In the genomic region with DNA sequence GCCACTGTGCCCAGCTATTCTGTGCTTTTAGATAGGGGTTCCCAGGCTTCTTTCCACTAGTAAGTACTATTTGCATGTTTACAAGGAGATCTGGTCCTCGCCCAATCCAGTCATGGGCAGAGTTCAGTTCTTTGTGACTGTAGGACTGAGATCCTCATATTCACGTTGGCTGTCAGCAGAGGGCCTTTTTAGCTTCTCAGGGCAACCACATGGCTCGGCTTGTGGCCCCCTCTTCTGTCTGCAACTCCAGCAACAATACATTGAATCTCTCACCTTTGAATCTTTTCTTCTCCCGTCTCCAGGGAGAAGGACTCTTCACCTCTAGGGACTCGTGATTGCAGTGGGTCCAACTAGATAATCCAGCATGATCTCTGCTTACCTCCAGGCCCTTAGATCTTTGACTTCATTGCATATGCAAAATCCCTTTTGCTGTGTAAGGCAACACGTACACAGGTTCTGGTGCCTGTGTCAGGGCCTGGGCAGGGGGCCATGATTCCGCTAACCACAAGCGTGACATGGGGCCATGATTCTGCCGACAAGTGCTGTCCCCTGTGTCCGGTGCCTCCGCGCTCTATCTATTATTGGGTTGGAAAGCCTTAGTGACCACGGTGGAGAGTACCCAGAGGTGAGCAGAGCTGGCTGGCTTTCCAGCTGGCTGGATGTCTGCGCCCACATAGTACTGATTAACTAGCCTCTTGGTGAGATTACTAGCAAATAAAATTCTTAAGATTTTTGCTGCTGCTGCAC, we compare ENCODE assay signal across 25 cellular contexts. TPM values are rescaled to one million over a fixed set of nuclear protein-coding genes. Genes with fewer than 3 reads are reported as not detected.
DNase-seq lines count a peak whose midpoint lies in the region; ATAC-seq lines count a peak whose summit lies in the region.
"Had no signal": no experiment of that assay in that cellular context is flagged by ENCODE, and none has a peak within 500 bp of the region (broad histone marks: within the 10 kb centered on the region; RNA-seq: fewer than 3 reads in every experiment).

No MANE protein-coding gene starts in this region.

- H2BK15ac ChIP-seq in mesendoderm (replicated peaks; ENCODE audit: low read depth) = no peak overlapping the region
- H2BK15ac ChIP-seq in neuronal stem cell (ENCODE audit: low read length) = no peak overlapping the region

- H2AK5ac ChIP-seq in mesendoderm (ENCODE audit: low read length) (no peak overlapping the region), neuronal stem cell (ENCODE audit: low read depth, low read length) (no peak overlapping the region)

- H3K56ac ChIP-seq in mesendoderm (ENCODE audit: low read length) = no peak overlapping the region

- H4K91ac ChIP-seq in neuronal stem cell (ENCODE audit: low read depth, low read length, poor library complexity) = no peak overlapping the region

- DNase-seq in GM19240 (ENCODE audit: insufficient read length, low spot score) (no peak), mesendoderm (no peak), neuronal stem cell (ENCODE audit: low spot score) (no peak)
- DNase-seq: activated CD4-positive, alpha-beta T cell treated with anti-CD3 and anti-CD28 coated beads, Interleukin-2, amount 10 ng/mL, durations not matched to agents 24 days and 14 days; activated naive CD4-positive, alpha-beta T cell treated with anti-CD3 and anti-CD28 coated beads, Interleukin-2, amount 10 ng/mL, durations not matched to agents 7 days and 5 days; activated T-cell treated with anti-CD3 and anti-CD28 coated beads for 4 hours; DMS153; HCEC 1CT; hypothalamus; left cardiac atrium; NCI-H1092 treated with DMSO at 0.1 percent for 48 hours; nucleus accumbens; stimulated activated naive CD8-positive, alpha-beta T cell treated with anti-CD3 and anti-CD28 coated beads, Interleukin-15, amount 100 ng/mL, for 72 hours; upper lobe of left lung had no signal

- H3K4me3 Mint-ChIP-seq in activated T-helper 17 cell treated with anti-CD3 and anti-CD28 coated beads, Interleukin-2, amount 50 U/mL, for 72 hours = peak overlapping the region; percentile 81
- peak overlapping the region; percentile 65 for H3K4me3 Mint-ChIP-seq in stimulated activated memory B cell treated with anti-CD40 and anti-IgM and Interleukin-4, amounts not matched to agents 10 μg/mL and 1 μg/mL and 100 μg/mL, for 72 hours
- H3K4me3 Mint-ChIP-seq: activated CD4-positive, alpha-beta T cell treated with anti-CD3 and anti-CD28 coated beads, Interleukin-2, amount 10 ng/mL, durations not matched to agents 24 days and 14 days; activated naive CD4-positive, alpha-beta T cell treated with anti-CD3 and anti-CD28 coated beads, Interleukin-2, amount 10 ng/mL, durations not matched to agents 7 days and 5 days; stimulated activated naive CD8-positive, alpha-beta T cell treated with anti-CD3 and anti-CD28 coated beads, Interleukin-15, amount 100 ng/mL, for 72 hours had no signal

- no peaks in the 10 kb centered on the region for H3K79me1 ChIP-seq in mesendoderm (ENCODE audit: low read length)
- no peaks in the 10 kb centered on the region for H3K79me1 ChIP-seq in neuronal stem cell (ENCODE audit: low read depth, low read length)

- no peak overlapping the region for H3K23ac ChIP-seq in mesendoderm (ENCODE audit: low read length)
- H3K23ac ChIP-seq in neuronal stem cell (ENCODE audit: low read depth, low read length, poor library complexity) = no peak overlapping the region

- H2AFZ ChIP-seq in neuronal stem cell (ENCODE audit: low read length) = no peak overlapping the region

- H4K8ac ChIP-seq in mesendoderm (ENCODE audit: low read depth, low read length) (no peak overlapping the region), neuronal stem cell (ENCODE audit: low read depth, low read length) (no peak overlapping the region)

- no peak overlapping the region for H2BK12ac ChIP-seq in neuronal stem cell (ENCODE audit: low read length)

- H3K27me3 Mint-ChIP-seq in activated T-helper 17 cell treated with anti-CD3 and anti-CD28 coated beads, Interleukin-2, amount 50 U/mL, for 72 hours = no peaks in the 10 kb centered on the region
- H3K27me3 Mint-ChIP-seq in stimulated activated memory B cell treated with anti-CD40 and anti-IgM and Interleukin-4, amounts not matched to agents 10 μg/mL and 1 μg/mL and 100 μg/mL, for 72 hours = no peaks in the 10 kb centered on the region
- H3K27me3 Mint-ChIP-seq: activated CD4-positive, alpha-beta T cell treated with anti-CD3 and anti-CD28 coated beads, Interleukin-2, amount 10 ng/mL, durations not matched to agents 24 days and 14 days; stimulated activated naive CD8-positive, alpha-beta T cell treated with anti-CD3 and anti-CD28 coated beads, Interleukin-15, amount 100 ng/mL, for 72 hours had no signal

- H3K27me3 ChIP-seq in mesendoderm (ENCODE audit: insufficient read depth, low read length, poor library complexity) = no peaks in the 10 kb centered on the region
- peaks cover 0 to 2% (median 0%) of the 10 kb centered on the region in 3 experiments for H3K27me3 ChIP-seq in neuronal stem cell (ENCODE audit: control insufficient read depth in 3 of 3, insufficient read depth in 3 of 3, low read depth in 1 of 3, low read length in 3 of 3)
- H3K27me3 ChIP-seq: upper lobe of left lung had no signal

- H3K9ac ChIP-seq in mesendoderm (ENCODE audit: low read length) (no peak overlapping the region), neuronal stem cell (ENCODE audit: low read depth, low read length, poor library complexity) (no peak overlapping the region)
- H3K9ac ChIP-seq: KMS-11 had no signal

- no peak overlapping the region for H4K5ac ChIP-seq in mesendoderm (ENCODE audit: low read length)

- no peak overlapping the region for H3K4ac ChIP-seq in mesendoderm (ENCODE audit: low read depth, low read length)
- H3K4ac ChIP-seq in neuronal stem cell (ENCODE audit: low read length) = no peak overlapping the region

- H3K27ac Mint-ChIP-seq in activated T-helper 17 cell treated with anti-CD3 and anti-CD28 coated beads, Interleukin-2, amount 50 U/mL, for 72 hours = peak overlapping the region; percentile 68
- peak overlapping the region; percentile 95 for H3K27ac Mint-ChIP-seq in stimulated activated memory B cell treated with anti-CD40 and anti-IgM and Interleukin-4, amounts not matched to agents 10 μg/mL and 1 μg/mL and 100 μg/mL, for 72 hours
- H3K27ac Mint-ChIP-seq: activated CD4-positive, alpha-beta T cell treated with anti-CD3 and anti-CD28 coated beads, Interleukin-2, amount 10 ng/mL, durations not matched to agents 24 days and 14 days; activated naive CD4-positive, alpha-beta T cell treated with anti-CD3 and anti-CD28 coated beads, Interleukin-2, amount 10 ng/mL, durations not matched to agents 7 days and 5 days; stimulated activated naive CD8-positive, alpha-beta T cell treated with anti-CD3 and anti-CD28 coated beads, Interleukin-15, amount 100 ng/mL, for 72 hours had no signal

- H3K4me1 Mint-ChIP-seq in activated T-helper 17 cell treated with anti-CD3 and anti-CD28 coated beads, Interleukin-2, amount 50 U/mL, for 72 hours = peaks cover 64% of the 10 kb centered on the region
- H3K4me1 Mint-ChIP-seq in stimulated activated memory B cell treated with anti-CD40 and anti-IgM and Interleukin-4, amounts not matched to agents 10 μg/mL and 1 μg/mL and 100 μg/mL, for 72 hours = peaks cover 93% of the 10 kb centered on the region
- H3K4me1 Mint-ChIP-seq: activated CD4-positive, alpha-beta T cell treated with anti-CD3 and anti-CD28 coated beads, Interleukin-2, amount 10 ng/mL, durations not matched to agents 24 days and 14 days; activated naive CD4-positive, alpha-beta T cell treated with anti-CD3 and anti-CD28 coated beads, Interleukin-2, amount 10 ng/mL, durations not matched to agents 7 days and 5 days had no signal

- H3K18ac ChIP-seq in mesendoderm (ENCODE audit: low read length) (no peak overlapping the region), neuronal stem cell (ENCODE audit: low read length) (no peak overlapping the region)

- no peaks in the 10 kb centered on the region for H3K79me2 ChIP-seq in mesendoderm (ENCODE audit: control insufficient read depth, insufficient read depth, low read length)

- H3K9me3 Mint-ChIP-seq in activated T-helper 17 cell treated with anti-CD3 and anti-CD28 coated beads, Interleukin-2, amount 50 U/mL, for 72 hours = no peaks in the 10 kb centered on the region
- H3K9me3 Mint-ChIP-seq in stimulated activated memory B cell treated with anti-CD40 and anti-IgM and Interleukin-4, amounts not matched to agents 10 μg/mL and 1 μg/mL and 100 μg/mL, for 72 hours = no peaks in the 10 kb centered on the region
- H3K9me3 Mint-ChIP-seq: activated naive CD4-positive, alpha-beta T cell treated with anti-CD3 and anti-CD28 coated beads, Interleukin-2, amount 10 ng/mL, durations not matched to agents 7 days and 5 days had no signal

- H3K9me3 ChIP-seq in neuronal stem cell (replicated peaks in 1 of 2; ENCODE audit: control insufficient read depth in 2 of 2, insufficient read depth in 1 of 2, low read depth in 1 of 2, low read length in 2 of 2) = no peaks in the 10 kb centered on the region
- H3K9me3 ChIP-seq: upper lobe of left lung had no signal

- H3K27ac ChIP-seq in mesendoderm (ENCODE audit: low read depth, low read length) = no peak overlapping the region
- no peak overlapping the region for H3K27ac ChIP-seq in neuronal stem cell (replicated peaks; ENCODE audit: low read length)
- H3K27ac ChIP-seq: HL-60, KMS-11, upper lobe of left lung had no signal

- H2BK120ac ChIP-seq in mesendoderm (ENCODE audit: low read depth, low read length) (no peak overlapping the region), neuronal stem cell (ENCODE audit: low read depth, low read length) (no peak overlapping the region)

- WGBS in mesendoderm (ENCODE audit: extremely low coverage, insufficient coverage, low lambda C conversion rate) = no CpG with 5 or more reads among the region's 14 CpGs
- WGBS in neuronal stem cell (ENCODE audit: extremely low coverage in 2 of 2, insufficient read length in 2 of 2, insufficient replicate concordance in 1 of 2), 2 donors = no CpG with 5 or more reads among the region's 14 CpGs

- no peak overlapping the region for H3K14ac ChIP-seq in neuronal stem cell (ENCODE audit: low read length)

- H3K36me3 ChIP-seq in mesendoderm (ENCODE audit: control insufficient read depth, insufficient read depth, low read length) (no peaks in the 10 kb centered on the region), neuronal stem cell (replicated peaks in 1 of 2; ENCODE audit: control insufficient read depth in 2 of 2, insufficient read depth in 2 of 2, low read length in 2 of 2) (no peaks in the 10 kb centered on the region)
- H3K36me3 ChIP-seq: upper lobe of left lung had no signal

- H3K4me2 ChIP-seq in mesendoderm (ENCODE audit: low read length) (no peak overlapping the region), neuronal stem cell (ENCODE audit: insufficient read depth, low read length, poor library complexity, severe bottlenecking) (no peak overlapping the region)
- H3K4me2 ChIP-seq: KMS-11 had no signal

- ATAC-seq in GM19025 (IDR thresholded peaks at IDR 0.05; ENCODE audit: low read depth, unreplicated experiment) (peak; percentile 39), HG02840 (IDR thresholded peaks at IDR 0.05; ENCODE audit: low FRiP score, unreplicated experiment) (peak; percentile 36), GM19328 (IDR thresholded peaks at IDR 0.05; ENCODE audit: unreplicated experiment) (no peak)
- ATAC-seq in activated T-helper 17 cell treated with anti-CD3 and anti-CD28 coated beads, Interleukin-2, amount 50 U/mL, for 72 hours (replicated peaks) = no peak
- no peak for ATAC-seq in stimulated activated memory B cell treated with anti-CD40 and anti-IgM and Interleukin-4, amounts not matched to agents 10 μg/mL and 1 μg/mL and 100 μg/mL, for 72 hours
- ATAC-seq: left cardiac atrium; SK-N-SH treated with all-trans-retinoic acid at 6 μM for 48 hours; stimulated activated naive CD8-positive, alpha-beta T cell treated with anti-CD3 and anti-CD28 coated beads, Interleukin-15, amount 100 ng/mL, for 72 hours had no signal

- H3K4me1 ChIP-seq in mesendoderm (ENCODE audit: control insufficient read depth, low read depth, low read length) = no peaks in the 10 kb centered on the region
- H3K4me1 ChIP-seq in neuronal stem cell (ENCODE audit: control insufficient read depth in 2 of 2, insufficient read depth in 1 of 2, low read depth in 1 of 2, low read length in 2 of 2) = no peaks in the 10 kb centered on the region
- H3K4me1 ChIP-seq: upper lobe of left lung had no signal

- peaks cover 99% of the 10 kb centered on the region for H3K36me3 Mint-ChIP-seq in activated T-helper 17 cell treated with anti-CD3 and anti-CD28 coated beads, Interleukin-2, amount 50 U/mL, for 72 hours (ENCODE audit: low read depth)
- peaks cover 17% of the 10 kb centered on the region for H3K36me3 Mint-ChIP-seq in stimulated activated memory B cell treated with anti-CD40 and anti-IgM and Interleukin-4, amounts not matched to agents 10 μg/mL and 1 μg/mL and 100 μg/mL, for 72 hours
- H3K36me3 Mint-ChIP-seq: activated naive CD4-positive, alpha-beta T cell treated with anti-CD3 and anti-CD28 coated beads, Interleukin-2, amount 10 ng/mL, durations not matched to agents 7 days and 5 days had no signal

- H3K4me3 ChIP-seq in mesendoderm (ENCODE audit: low read length) (no peak overlapping the region), neuronal stem cell (ENCODE audit: low read length in 2 of 2) (no peak overlapping the region)
- H3K4me3 ChIP-seq: upper lobe of left lung had no signal

- H2BK5ac ChIP-seq in mesendoderm (ENCODE audit: low read length) (no peak overlapping the region), neuronal stem cell (ENCODE audit: low read length) (no peak overlapping the region)

RNA-seq across cellular contexts. Expression of a gene that starts 5.1 kb away (rescaled TPM):
- 10 to 100 TPM; 31.5 to 55.7 TPM for total RNA-seq in activated T-helper 17 cell treated with anti-CD3 and anti-CD28 coated beads, Interleukin-2, amount 50 U/mL, for 72 hours
- polyA plus RNA-seq in mesendoderm (2013, experiment 1 of 2) = 0.01 TPM
- polyA plus RNA-seq in mesendoderm (2013, experiment 2 of 2) = 0.04 TPM
- polyA plus RNA-seq in neuronal stem cell (2013, experiment 1 of 2) = not detected
- not detected for polyA plus RNA-seq in neuronal stem cell (2013, experiment 2 of 2)
- total RNA-seq: activated CD4-positive, alpha-beta T cell treated with anti-CD3 and anti-CD28 coated beads, Interleukin-2, amount 10 ng/mL, durations not matched to agents 24 days and 14 days; astrocyte; left cardiac atrium; RPMI7951 had no signal
- polyA plus RNA-seq: BJ had no signal

RNA-seq across cellular contexts. Expression of a gene that starts 29.8 kb away (rescaled TPM):
- not detected for total RNA-seq in activated T-helper 17 cell treated with anti-CD3 and anti-CD28 coated beads, Interleukin-2, amount 50 U/mL, for 72 hours
- not detected for polyA plus RNA-seq in mesendoderm (2013, experiment 1 of 2)
- polyA plus RNA-seq in mesendoderm (2013, experiment 2 of 2) = 0.03 TPM
- not detected for polyA plus RNA-seq in neuronal stem cell (2013, experiment 1 of 2)
- not detected for polyA plus RNA-seq in neuronal stem cell (2013, experiment 2 of 2)
- total RNA-seq: activated CD4-positive, alpha-beta T cell treated with anti-CD3 and anti-CD28 coated beads, Interleukin-2, amount 10 ng/mL, durations not matched to agents 24 days and 14 days; astrocyte; left cardiac atrium; RPMI7951; upper lobe of left lung had no signal
- polyA plus RNA-seq: BJ had no signal

Comparison
In these comparisons a context has a peak if more than half of its experiments do, and no peak if none do; other contexts are left out.
1. ATAC-seq: peak in GM19025 (single experiment) and HG02840 (single experiment); none in activated T-helper 17 cell treated with anti-CD3 and anti-CD28 coated beads, Interleukin-2, amount 50 U/mL, for 72 hours (single experiment), stimulated activated memory B cell treated with anti-CD40 and anti-IgM and Interleukin-4, amounts not matched to agents 10 μg/mL and 1 μg/mL and 100 μg/mL, for 72 hours (single experiment) and GM19328 (single experiment).